In genomic region chr2:230751062-230751461, GRCh38 we compare ENCODE assay signal across 11 cellular contexts. TPM values are rescaled to one million over a fixed set of nuclear protein-coding genes. Genes with fewer than 3 reads are reported as not detected.
DNase-seq lines count a peak whose midpoint lies in the region; ATAC-seq and TF ChIP-seq lines count a peak whose summit lies in the region.
"Had no signal": no experiment of that assay in that cellular context is flagged by ENCODE, and none has a peak within 500 bp of the region (broad histone marks: within the 10 kb centered on the region; RNA-seq: fewer than 3 reads in every experiment).

No MANE protein-coding gene starts in this region.

- dilution Hi-C loops in mammary epithelial cell (cut with HindIII; ENCODE audit: low sequenced_read_pairs) = no loop called here

- H2AFZ ChIP-seq in mammary epithelial cell (ENCODE audit: low read depth, low read length) (no peak overlapping the region), trophoblast cell (ENCODE audit: insufficient read depth, low read length, poor library complexity) (no peak overlapping the region), PC-9 (no peak overlapping the region)

- POLR2A ChIA-PET in activated CD4-positive, alpha-beta T cell treated with anti-CD3 and anti-CD28 coated beads for 36 hours (lab: Charles Lee) = interaction anchor here (0.7 kb wide), 1 partner anchor 43 kb away, joined by 3 read pairs; no protein-coding TSS in a partner anchor
- POLR2A ChIA-PET in PC-9 (lab: Charles Lee; ENCODE audit: unreplicated experiment) = no interaction called here

- no peak overlapping the region for H3K9ac ChIP-seq in mammary epithelial cell (ENCODE audit: insufficient read depth, low read length)
- no peak overlapping the region for H3K9ac ChIP-seq in trophoblast cell (ENCODE audit: low read length)

- no peaks in the 10 kb centered on the region for H3K27me3 Mint-ChIP-seq in activated CD4-positive, alpha-beta T cell treated with anti-CD3 and anti-CD28 coated beads for 36 hours
- no peaks in the 10 kb centered on the region for H3K27me3 Mint-ChIP-seq in nephron progenitor cell (ENCODE audit: low read depth, poor library complexity)

- ATAC-seq in activated CD4-positive, alpha-beta T cell treated with anti-CD3 and anti-CD28 coated beads for 36 hours = peak; percentile 84
- ATAC-seq in HG03432 (IDR thresholded peaks at IDR 0.05; ENCODE audit: unreplicated experiment) = peak; percentile 65
- ATAC-seq in gastrocnemius medialis = no peak
- ATAC-seq: psoas muscle had no signal

- no peak overlapping the region for H2BK120ac ChIP-seq in trophoblast cell (ENCODE audit: insufficient read depth, low read length, poor library complexity)

- H3K14ac ChIP-seq in trophoblast cell (ENCODE audit: low read length) = no peak overlapping the region

- H3K9me3 Mint-ChIP-seq in activated CD4-positive, alpha-beta T cell treated with anti-CD3 and anti-CD28 coated beads for 36 hours (ENCODE audit: low read depth) = no peaks in the 10 kb centered on the region
- H3K9me3 Mint-ChIP-seq in nephron progenitor cell = peaks cover 11% of the 10 kb centered on the region

- no peaks in the 10 kb centered on the region for H3K9me2 ChIP-seq in PC-9 (ENCODE audit: insufficient read depth)

- no peak overlapping the region for H3K23ac ChIP-seq in trophoblast cell (ENCODE audit: low read length)

- peaks cover 60% of the 10 kb centered on the region for H3K36me3 Mint-ChIP-seq in activated CD4-positive, alpha-beta T cell treated with anti-CD3 and anti-CD28 coated beads for 36 hours (ENCODE audit: low read depth)
- H3K36me3 Mint-ChIP-seq in nephron progenitor cell (ENCODE audit: low read depth) = peaks cover 46% of the 10 kb centered on the region

- H3K27ac ChIP-seq in mammary epithelial cell (ENCODE audit: insufficient read depth, low read depth, low read length) (peak overlapping the region; percentile 44), trophoblast cell (ENCODE audit: low read depth, low read length) (no peak overlapping the region), PC-9 (no peak overlapping the region), gastrocnemius medialis (no peak overlapping the region)

- no peak overlapping the region for H2BK12ac ChIP-seq in trophoblast cell (ENCODE audit: low read length)

- in situ Hi-C loops in mammary epithelial cell (cut with MboI; ENCODE audit: low sequenced_read_pairs in 2 of 2) = no loop called here
- in situ Hi-C loops in gastrocnemius medialis (cut with MboI; ENCODE audit: low sequenced_read_pairs in 4 of 4) = no loop called here

- H3K18ac ChIP-seq in trophoblast cell (ENCODE audit: low read length) = no peak overlapping the region

- CTCF ChIA-PET in activated CD4-positive, alpha-beta T cell treated with anti-CD3 and anti-CD28 coated beads for 36 hours (lab: Charles Lee) = interaction anchor here (1.0 to 1.7 kb wide), 5 partner anchors 8 to 42 kb away, joined by 3 to 7 read pairs (median 4); no protein-coding TSS in a partner anchor
- CTCF ChIA-PET in mammary epithelial cell (lab: Charles Lee; ENCODE audit: low non-redundant PET) (interaction anchor here (0.6 kb wide), 1 partner anchor 16 kb away, joined by 9 read pairs; no protein-coding TSS in a partner anchor), PC-9 (lab: Charles Lee) (no interaction called here)

- H3K79me2 ChIP-seq in mammary epithelial cell (ENCODE audit: insufficient read depth, low read length) (peaks cover 98% of the 10 kb centered on the region), trophoblast cell (ENCODE audit: control insufficient read depth, insufficient read depth, low read length, poor library complexity) (no peaks in the 10 kb centered on the region), PC-9 (ENCODE audit: low read depth) (peaks cover 95% of the 10 kb centered on the region)

- no peak overlapping the region for H4K91ac ChIP-seq in trophoblast cell (ENCODE audit: low read depth, low read length)

- DNase-seq in activated CD4-positive, alpha-beta T cell treated with anti-CD3 and anti-CD28 coated beads for 36 hours = no peak
- no peak for DNase-seq in activated CD4-positive, alpha-beta T cell treated with anti-CD3 and anti-CD28 coated beads, Interleukin-2, amount 50 U/mL, for 1 hour
- DNase-seq in mammary epithelial cell = peak; percentile 85
- peak; percentile 19 to 61 for DNase-seq in trophoblast cell
- no peak for DNase-seq in nephron progenitor cell
- DNase-seq in PC-9 = no peak
- no peak for DNase-seq in gastrocnemius medialis
- DNase-seq: NCI-H1417 treated with DMSO at 0.1 percent for 48 hours; psoas muscle; stimulated activated naive CD4-positive, alpha-beta T cell had no signal

- no peaks in the 10 kb centered on the region for H3K79me1 ChIP-seq in trophoblast cell (ENCODE audit: low read length)

- TF ChIP-seq POLR2A in gastrocnemius medialis (IDR thresholded peaks at IDR 0.05) = no peak

- no peak overlapping the region for H2AK5ac ChIP-seq in trophoblast cell (ENCODE audit: low read length)

- H3K4me3 ChIP-seq in mammary epithelial cell (replicated peaks in 1 of 3; ENCODE audit: insufficient read depth in 1 of 3, low read depth in 2 of 3, low read length in 3 of 3) (no peak overlapping the region), trophoblast cell (ENCODE audit: low read depth, low read length) (no peak overlapping the region), PC-9 (no peak overlapping the region), gastrocnemius medialis (no peak overlapping the region)
- H3K4me3 ChIP-seq: psoas muscle had no signal

- H3K4me2 ChIP-seq in mammary epithelial cell (ENCODE audit: insufficient read depth, low read depth, low read length) (no peak overlapping the region), trophoblast cell (ENCODE audit: low read length) (no peak overlapping the region), PC-9 (no peak overlapping the region)

- intact Hi-C loops in activated CD4-positive, alpha-beta T cell treated with anti-CD3 and anti-CD28 coated beads for 36 hours (cut with DNase I, micrococcal nuclease) = loop anchor here (1.0 to 5.0 kb wide), 5 partner anchors 14 to 90 kb away; partner anchors contain the start of gene CAB39 (in 2 of the 2)
- intact Hi-C loops in mammary epithelial cell (cut with micrococcal nuclease) = no loop called here
- intact Hi-C loops in PC-9 (cut with micrococcal nuclease; ENCODE audit: unreplicated experiment) = no loop called here
- intact Hi-C loops in gastrocnemius medialis (cut with DNase I; ENCODE audit: low total_unique reads) = no loop called here

- peaks cover 75% of the 10 kb centered on the region for H3K4me1 Mint-ChIP-seq in activated CD4-positive, alpha-beta T cell treated with anti-CD3 and anti-CD28 coated beads for 36 hours
- H3K4me1 Mint-ChIP-seq in nephron progenitor cell = no peaks in the 10 kb centered on the region

- H3K4me1 ChIP-seq in mammary epithelial cell (ENCODE audit: insufficient read depth, low read length) (peaks cover 19% of the 10 kb centered on the region), trophoblast cell (ENCODE audit: control insufficient read depth in 1 of 2, insufficient read depth in 2 of 2, low read length in 2 of 2) (no peaks in the 10 kb centered on the region), PC-9 (replicated peaks; ENCODE audit: insufficient read depth) (no peaks in the 10 kb centered on the region), gastrocnemius medialis (peaks cover 35 to 40% of the 10 kb centered on the region in 2 donors)

- H2BK5ac ChIP-seq in trophoblast cell (ENCODE audit: low read depth, low read length, poor library complexity) = no peak overlapping the region

- no peak overlapping the region for H3K4me3 Mint-ChIP-seq in activated CD4-positive, alpha-beta T cell treated with anti-CD3 and anti-CD28 coated beads for 36 hours
- no peak overlapping the region for H3K4me3 Mint-ChIP-seq in nephron progenitor cell

- H3F3A ChIP-seq in PC-9 (ENCODE audit: insufficient read depth, low read depth) = peaks cover 31% of the 10 kb centered on the region

- no peak overlapping the region for H4K8ac ChIP-seq in trophoblast cell (ENCODE audit: low read depth, low read length)

- TF ChIP-seq CTCF in mammary epithelial cell (conservative IDR thresholded peaks at IDR 0.05 in 1 of 2, IDR thresholded peaks at IDR 0.05 in 1 of 2; ENCODE audit: extremely low read depth in 1 of 2, insufficient read depth in 1 of 2, low read depth in 1 of 2, low read length in 2 of 2) (no peak), nephron progenitor cell (IDR thresholded peaks at IDR 0.05) (no peak), PC-9 (conservative IDR thresholded peaks at IDR 0.05) (no peak), gastrocnemius medialis (IDR thresholded peaks at IDR 0.05 in 4 of 5, conservative IDR thresholded peaks at IDR 0.05 in 1 of 5) (no peak)

- H3K9me3 ChIP-seq in mammary epithelial cell (replicated peaks; ENCODE audit: insufficient read depth, low read length) = no peaks in the 10 kb centered on the region
- no peaks in the 10 kb centered on the region for H3K9me3 ChIP-seq in trophoblast cell (ENCODE audit: insufficient read depth, low read depth, low read length)
- H3K9me3 ChIP-seq in PC-9 (ENCODE audit: insufficient read depth, low read depth) = no peaks in the 10 kb centered on the region
- no peaks in the 10 kb centered on the region for H3K9me3 ChIP-seq in gastrocnemius medialis
- H3K9me3 ChIP-seq: psoas muscle had no signal

- peaks cover 4% of the 10 kb centered on the region for H3K36me3 ChIP-seq in mammary epithelial cell (ENCODE audit: insufficient read depth, low read length)
- H3K36me3 ChIP-seq in trophoblast cell (ENCODE audit: control insufficient read depth in 1 of 2, insufficient read depth in 2 of 2, low read length in 2 of 2) = no peaks in the 10 kb centered on the region
- peaks cover 17% of the 10 kb centered on the region for H3K36me3 ChIP-seq in PC-9 (ENCODE audit: low read depth)
- H3K36me3 ChIP-seq in gastrocnemius medialis = no peaks in the 10 kb centered on the region

- no peak overlapping the region for H3K4ac ChIP-seq in trophoblast cell (ENCODE audit: low read depth, low read length)

- H4K12ac ChIP-seq in trophoblast cell (ENCODE audit: low read depth, low read length) = no peak overlapping the region

- WGBS in mammary epithelial cell (ENCODE audit: low coverage, missing lambda C conversion rate) = 16% methylated on average over 3 of the region's 3 CpGs
- WGBS in trophoblast cell (ENCODE audit: extremely low coverage, insufficient coverage, insufficient read length) = no CpG with 5 or more reads among the region's 3 CpGs

- peaks cover under 1% of the 10 kb centered on the region for H4K20me1 ChIP-seq in mammary epithelial cell (ENCODE audit: insufficient read depth, low read length)
- H4K20me1 ChIP-seq in PC-9 (ENCODE audit: insufficient read depth) = peaks cover 29% of the 10 kb centered on the region

- BruUV-seq in mammary epithelial cell (replicated peaks; lab: Mats Ljungman, UMichigan) (no TSS peak), PC-9 (replicated peaks; lab: Mats Ljungman, UMichigan) (no TSS peak)

- no peak overlapping the region for H3K27ac Mint-ChIP-seq in activated CD4-positive, alpha-beta T cell treated with anti-CD3 and anti-CD28 coated beads for 36 hours
- no peak overlapping the region for H3K27ac Mint-ChIP-seq in nephron progenitor cell

- H3K27me3 ChIP-seq in mammary epithelial cell (ENCODE audit: insufficient read depth, low read length) (no peaks in the 10 kb centered on the region), trophoblast cell (ENCODE audit: insufficient read depth, low read length) (no peaks in the 10 kb centered on the region), PC-9 (ENCODE audit: insufficient read depth, low read depth) (no peaks in the 10 kb centered on the region), gastrocnemius medialis (no peaks in the 10 kb centered on the region)

RNA-seq across cellular contexts. Expression of gene CAB39, which starts 38.4 kb away (rescaled TPM):
- 100 to 1,000 TPM; 122 to 148 TPM for total RNA-seq in activated CD4-positive, alpha-beta T cell treated with anti-CD3 and anti-CD28 coated beads for 36 hours
- 100 to 1,000 TPM in 1 of 2 donors, 10 to 100 TPM in 1; 68.3 to 115 TPM for total RNA-seq in mammary epithelial cell
- polyA plus RNA-seq in mammary epithelial cell = 55.2 TPM
- polyA minus RNA-seq in mammary epithelial cell = 149 TPM
- 43.9 and 44.8 TPM in 2 replicates for polyA plus RNA-seq in trophoblast cell (2013)
- total RNA-seq in PC-9 (2021) = 70.9 and 86.1 TPM in 2 replicates
- 100 to 1,000 TPM in 3 of 4 donors, 10 to 100 TPM in 1; 93.9 to 211 (median 133) TPM for total RNA-seq in gastrocnemius medialis

Comparison
In these comparisons a context has a peak if more than half of its experiments do, and no peak if none do; other contexts are left out.
1. ATAC-seq: peak in activated CD4-positive, alpha-beta T cell treated with anti-CD3 and anti-CD28 coated beads for 36 hours (single experiment) and HG03432 (single experiment); none in gastrocnemius medialis (0 of 2).
2. DNase-seq: peak in mammary epithelial cell (single experiment) and trophoblast cell (2 of 2); none in activated CD4-positive, alpha-beta T cell treated with anti-CD3 and anti-CD28 coated beads for 36 hours (single experiment), activated CD4-positive, alpha-beta T cell treated with anti-CD3 and anti-CD28 coated beads, Interleukin-2, amount 50 U/mL, for 1 hour (single experiment), nephron progenitor cell (single experiment), PC-9 (0 of 2) and gastrocnemius medialis (0 of 2).
3. intact Hi-C loops: an anchor here in activated CD4-positive, alpha-beta T cell treated with anti-CD3 and anti-CD28 coated beads for 36 hours (1.0 to 5.0 kb wide); none called in mammary epithelial cell, PC-9 and gastrocnemius medialis.